In the genomic region with DNA sequence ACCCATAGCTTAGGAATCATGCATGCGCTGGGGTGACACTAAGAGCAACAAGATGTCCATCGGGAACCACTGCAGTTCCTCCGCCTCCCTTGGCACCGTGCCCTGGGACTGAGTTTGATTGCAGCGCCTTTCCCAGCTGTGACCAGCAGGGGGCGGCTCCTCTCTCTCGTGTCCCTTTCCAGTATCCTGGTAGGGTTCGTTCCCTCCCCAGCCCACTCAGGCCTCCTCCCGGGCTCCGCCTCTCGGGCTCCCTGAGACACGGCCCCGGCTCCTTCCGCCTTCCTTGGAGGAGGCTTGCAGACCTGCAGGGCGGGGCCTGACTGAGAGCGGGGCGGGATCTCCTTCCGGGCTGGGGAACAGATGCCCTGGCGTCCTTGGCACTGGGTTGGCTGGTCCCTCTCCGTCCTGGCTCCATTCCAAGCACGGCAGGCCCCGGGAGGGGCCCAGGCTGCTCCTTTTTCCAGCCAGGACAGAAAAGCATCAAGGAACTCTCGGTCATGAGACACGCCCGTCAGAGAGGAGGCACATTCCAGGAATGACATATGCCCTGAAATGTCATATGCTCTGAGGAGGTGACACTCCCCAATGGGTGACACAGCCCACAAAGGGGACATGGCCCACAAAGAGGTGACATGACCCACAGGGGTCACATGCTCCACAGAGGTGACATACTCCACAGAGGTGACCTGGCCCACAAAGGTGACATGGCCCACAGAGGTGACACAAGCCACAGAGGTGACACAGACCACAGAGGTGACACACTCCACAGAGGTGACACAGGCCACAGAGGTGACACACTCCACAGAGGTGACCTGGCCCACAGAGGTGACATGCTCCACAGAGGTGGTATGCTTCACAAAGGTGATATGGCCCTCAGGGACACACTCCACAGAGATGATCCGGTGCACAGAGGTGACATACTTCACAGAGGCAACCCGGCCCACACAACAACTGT, we compare ENCODE assay signal across 8 cellular contexts.
DNase-seq lines count a peak whose midpoint lies in the region; ATAC-seq and TF ChIP-seq lines count a peak whose summit lies in the region.

No MANE protein-coding gene starts in this region.

- H3K4me1 Mint-ChIP-seq in immature natural killer cell = peaks cover 40 to 55% of the 10 kb centered on the region in 2 donors

- H3K9me3 Mint-ChIP-seq in immature natural killer cell = no peaks in the 10 kb centered on the region

- POLR2A ChIA-PET in HEK293T (lab: Yijun Ruan, JAX) = no interaction called here

- DNase-seq in COLO668 (lab: John Stamatoyannopoulos, UW; ENCODE audit: unreplicated experiment) (peak; percentile 86), HEK293T (ENCODE audit: extremely low spot score) (peak; percentile 95), NCI-H2196 treated with DMSO at 0.1 percent for 48 hours (lab: John Stamatoyannopoulos, UW; ENCODE audit: unreplicated experiment) (peak; percentile 40), immature natural killer cell (peak; percentile 52 to 59 (median 57)), smooth muscle cell of the brain vasculature (ENCODE audit: low read depth, low spot score) (peak; percentile 97)
- DNase-seq in activated CD4-positive, CD25-positive, alpha-beta regulatory T cell (lab: John Stamatoyannopoulos, UW) = peak; percentile 39 to 68 (median 51)
- DNase-seq in central memory CD4-positive, alpha-beta T cell = peak; percentile 60

- H3K27ac Mint-ChIP-seq in immature natural killer cell = peak overlapping the region in 4 of 6 donors; percentile 8 to 68 (median 32)

- peaks cover 2 to 19% (median 9%) of the 10 kb centered on the region in 3 donors for H3K27me3 Mint-ChIP-seq in immature natural killer cell (ENCODE audit: low read depth in 3 of 3)

- H3K36me3 Mint-ChIP-seq in immature natural killer cell = no peaks in the 10 kb centered on the region

- CTCF ChIA-PET in HEK293T (lab: Yijun Ruan, JAX) = interaction anchor here (0.6 kb wide), 1 partner anchor 10 kb away, joined by 3 read pairs; no protein-coding TSS in a partner anchor

- ATAC-seq in GM21526 (IDR thresholded peaks at IDR 0.05; ENCODE audit: low FRiP score, unreplicated experiment) = no peak

- peak overlapping the region in 4 of 5 donors; percentile 7 to 62 (median 28) for H3K4me3 Mint-ChIP-seq in immature natural killer cell

TF ChIP-seq in HEK293T, 16 proteins besides CTCF, POLR2A, EP300 and RAD21:
- TF ChIP-seq LEF1 (IDR thresholded peaks at IDR 0.05; ENCODE audit: borderline replicate concordance) (no peak), ARNT (IDR thresholded peaks at IDR 0.05) (0 out of 2 replicates have a peak, but pooled peaks have one; percentile 41), NFRKB (IDR thresholded peaks at IDR 0.05) (no peak), FOXA1 (IDR thresholded peaks at IDR 0.05) (no peak), ZNF384 (IDR thresholded peaks at IDR 0.05) (no peak)
TF ChIP-seq in HEK293T: peak in this region for 1.

Comparison
In these comparisons a context has a peak if more than half of its experiments do, and no peak if none do; other contexts are left out.
1. DNase-seq: peak in every context shown above with its lines; median percentile 97 in smooth muscle cell of the brain vasculature; 95 in HEK293T; 86 in COLO668; 60 in central memory CD4-positive, alpha-beta T cell; 57 in immature natural killer cell; 51 in activated CD4-positive, CD25-positive, alpha-beta regulatory T cell; 40 in NCI-H2196 treated with DMSO at 0.1 percent for 48 hours.